In genomic region chr5:112710896-112711295, GRCh38 we compare ENCODE assay signal across 14 cellular contexts. TPM values are rescaled to one million over a fixed set of nuclear protein-coding genes. Genes with fewer than 3 reads are reported as not detected.
A peak's percentile ranks its signal among the peaks of the same experiment; 100 is the strongest.
DNase-seq lines count a peak whose midpoint lies in the region; ATAC-seq and TF ChIP-seq lines count a peak whose summit lies in the region.
"Had no signal": no experiment of that assay in that cellular context is flagged by ENCODE, and none has a peak within 500 bp of the region (broad histone marks: within the 10 kb centered on the region; RNA-seq: fewer than 3 reads in every experiment).

No MANE protein-coding gene starts in this region.

- peak overlapping the region; percentile 37 for H4K8ac ChIP-seq in mesenchymal stem cell (ENCODE audit: low read length)

- H3K27ac Mint-ChIP-seq in CD14-positive monocyte (peak overlapping the region in 4 of 7 donors; percentile 30 to 70 (median 62)), T-helper 17 cell (no peak overlapping the region), mesothelial cell of epicardium (no peak overlapping the region)

- H3K4me3 Mint-ChIP-seq in CD14-positive monocyte (peak overlapping the region in 1 of 2 donors; percentile 28), T-helper 17 cell (peak overlapping the region; percentile 61), mesothelial cell of epicardium (no peak overlapping the region)

- H3K36me3 ChIP-seq in GM06990 (ENCODE audit: control insufficient read depth, insufficient read depth, low read length) (no peaks in the 10 kb centered on the region), mesenchymal stem cell (ENCODE audit: control insufficient read depth in 1 of 2, insufficient read depth in 2 of 2, low read depth in 1 of 2, low read length in 2 of 2) (no peaks in the 10 kb centered on the region), upper lobe of right lung (no peaks in the 10 kb centered on the region)

- H3K27ac ChIP-seq in mesenchymal stem cell (ENCODE audit: low read length, poor library complexity, severe bottlenecking), result no peak overlapping the region
- H3K27ac ChIP-seq in upper lobe of right lung, result no peak overlapping the region

- no peak overlapping the region for H2AK5ac ChIP-seq in mesenchymal stem cell (ENCODE audit: low read length, severe bottlenecking)

- no peaks in the 10 kb centered on the region for H3K27me3 ChIP-seq in GM06990 (replicated peaks; ENCODE audit: control insufficient read depth, insufficient read depth, low read length)
- no peaks in the 10 kb centered on the region for H3K27me3 ChIP-seq in mesenchymal stem cell (ENCODE audit: control insufficient read depth in 1 of 2, insufficient read depth in 1 of 2, low read length in 2 of 2)
- no peaks in the 10 kb centered on the region for H3K27me3 ChIP-seq in upper lobe of right lung

- H3K36me3 Mint-ChIP-seq in CD14-positive monocyte, result peaks cover 7 to 12% of the 10 kb centered on the region in 2 donors
- H3K36me3 Mint-ChIP-seq in T-helper 17 cell (ENCODE audit: low read depth), result no peaks in the 10 kb centered on the region
- peaks cover 3% of the 10 kb centered on the region for H3K36me3 Mint-ChIP-seq in mesothelial cell of epicardium

- H3K27me3 Mint-ChIP-seq in CD14-positive monocyte (ENCODE audit: low read depth in 3 of 3) (no peaks in the 10 kb centered on the region), T-helper 17 cell (no peaks in the 10 kb centered on the region), mesothelial cell of epicardium (ENCODE audit: low read depth) (no peaks in the 10 kb centered on the region)

- H3K4me1 Mint-ChIP-seq in CD14-positive monocyte (peaks cover 75% of the 10 kb centered on the region), T-helper 17 cell (peaks cover 62% of the 10 kb centered on the region), mesothelial cell of epicardium (peaks cover 32% of the 10 kb centered on the region)

- no peak overlapping the region for H3K4me3 ChIP-seq in GM06990 (replicated peaks; ENCODE audit: low read depth, low read length)
- H3K4me3 ChIP-seq in mesenchymal stem cell (ENCODE audit: insufficient read depth in 1 of 2, low read depth in 1 of 2, low read length in 2 of 2), result no peak overlapping the region
- no peak overlapping the region for H3K4me3 ChIP-seq in upper lobe of right lung

- H2BK15ac ChIP-seq in mesenchymal stem cell (ENCODE audit: low read depth, poor library complexity, severe bottlenecking), result no peak overlapping the region

- no peaks in the 10 kb centered on the region for H3K9me3 ChIP-seq in T-helper 17 cell (ENCODE audit: control insufficient read depth, low read length, poor library complexity, severe bottlenecking)
- no peaks in the 10 kb centered on the region for H3K9me3 ChIP-seq in mesenchymal stem cell (ENCODE audit: control insufficient read depth, low read length)
- H3K9me3 ChIP-seq in upper lobe of right lung, result no peaks in the 10 kb centered on the region

- H2BK12ac ChIP-seq in mesenchymal stem cell (ENCODE audit: low read length in 2 of 2), result no peak overlapping the region

- no peak overlapping the region for H3K18ac ChIP-seq in mesenchymal stem cell (ENCODE audit: low read depth in 1 of 2, low read length in 2 of 2)

- no peak overlapping the region for H3K4me2 ChIP-seq in mesenchymal stem cell (ENCODE audit: low read length, poor library complexity, severe bottlenecking)

- peaks cover 1% of the 10 kb centered on the region for H3K4me1 ChIP-seq in mesenchymal stem cell (ENCODE audit: control insufficient read depth, insufficient read depth, low read depth, low read length)
- H3K4me1 ChIP-seq in upper lobe of right lung, result peaks cover 32% of the 10 kb centered on the region

- ATAC-seq in T-helper 17 cell (no peak), upper lobe of right lung (no peak)
- ATAC-seq: Panc1 had no signal

- no peak overlapping the region for H3K14ac ChIP-seq in mesenchymal stem cell (ENCODE audit: low read length in 2 of 2)

- no peak overlapping the region for H4K91ac ChIP-seq in mesenchymal stem cell (ENCODE audit: low read length)

- H3K9me3 Mint-ChIP-seq in CD14-positive monocyte (peaks cover 0 to 3% (median 0%) of the 10 kb centered on the region in 7 donors), mesothelial cell of epicardium (no peaks in the 10 kb centered on the region)

- no peak overlapping the region for H3K9ac ChIP-seq in mesenchymal stem cell (ENCODE audit: low read length)

- DNase-seq in CD14-positive monocyte (ENCODE audit: low spot score), result no peak
- DNase-seq in GM06990 (ENCODE audit: extremely low read depth, insufficient read length), result no peak
- DNase-seq in T-helper 17 cell, result no peak
- no peak for DNase-seq in mesenchymal stem cell
- DNase-seq in upper lobe of right lung, result no peak
- DNase-seq in mesothelial cell of epicardium (ENCODE audit: low spot score in 2 of 2, unreplicated experiment in 2 of 2), result no peak
- DNase-seq in NK-92 (lab: John Stamatoyannopoulos, UW; ENCODE audit: unreplicated experiment), result no peak
- no peak for DNase-seq in NCI-H1048 (lab: John Stamatoyannopoulos, UW)
- DNase-seq: IMR-90, NCI-H187, NCI-H2171, NCI-H774, SW 1271 had no signal

- no peak overlapping the region for H2AFZ ChIP-seq in mesenchymal stem cell (ENCODE audit: low read depth, low read length)

- no peak overlapping the region for H3K4ac ChIP-seq in mesenchymal stem cell (ENCODE audit: low read depth in 1 of 2, low read length in 2 of 2)

- H3K23ac ChIP-seq in mesenchymal stem cell (ENCODE audit: low read length in 2 of 2), result no peak overlapping the region

- 97% methylated on average over 3 of the region's 4 CpGs for WGBS in mesenchymal stem cell

- intact Hi-C loops in CD14-positive monocyte (cut with micrococcal nuclease), result no loop called here
- intact Hi-C loops in upper lobe of right lung (cut with DNase I), result no loop called here

- TF ChIP-seq CTCF in CD14-positive monocyte (IDR thresholded peaks at IDR 0.05) (no peak), GM06990 (IDR thresholded peaks at IDR 0.05; ENCODE audit: insufficient read depth, low read length, poor library complexity, severe bottlenecking) (peak; percentile 3), upper lobe of right lung (IDR thresholded peaks at IDR 0.05) (no peak), mesothelial cell of epicardium (IDR thresholded peaks at IDR 0.05; ENCODE audit: unreplicated experiment) (no peak)

- no peak overlapping the region for H2BK5ac ChIP-seq in mesenchymal stem cell (ENCODE audit: low read depth, low read length, poor library complexity, severe bottlenecking)

- peaks cover 17% of the 10 kb centered on the region for H3K79me1 ChIP-seq in mesenchymal stem cell (replicated peaks; ENCODE audit: low read length, poor library complexity, severe bottlenecking)

- no peak overlapping the region for H2BK120ac ChIP-seq in mesenchymal stem cell (ENCODE audit: low read depth, low read length)

RNA-seq across cellular contexts. Expression of gene APC, which starts 26.8 kb away (rescaled TPM):
- 10 to 100 TPM in 1 of 2 donors, 1 to 10 TPM in 1; 6.5 to 13.6 TPM for polyA plus RNA-seq in CD14-positive monocyte
- total RNA-seq in T-helper 17 cell (10 to 100 TPM; 31.0 to 33.2 TPM), upper lobe of right lung (54.1 TPM), mesothelial cell of epicardium (53.7 to 56.3 TPM (median 54.6 TPM) in 3 replicates)
- polyA plus RNA-seq in mesenchymal stem cell (2013, experiment 1 of 2), result 14.8 TPM
- polyA plus RNA-seq in mesenchymal stem cell (2013, experiment 2 of 2), result 14.9 TPM

Comparison
In these comparisons a context has a peak if more than half of its experiments do, and no peak if none do; other contexts are left out.
1. H3K27ac Mint-ChIP-seq: peak in CD14-positive monocyte (4 of 7); none in T-helper 17 cell (single experiment) and mesothelial cell of epicardium (single experiment).